In genomic region chr9:125361837-125362531, GRCh38 we compare ENCODE assay signal across 11 cellular contexts.
A peak's percentile ranks its signal among the peaks of the same experiment; 100 is the strongest.
DNase-seq lines count a peak whose midpoint lies in the region; ATAC-seq, FAIRE-seq and TF ChIP-seq lines count a peak whose summit lies in the region.
"Had no signal": no experiment of that assay in that cellular context is flagged by ENCODE, and none has a peak within 500 bp of the region (broad histone marks: within the 10 kb centered on the region; RNA-seq: fewer than 3 reads in every experiment).

No MANE protein-coding gene starts in this region.

- BruUV-seq in GM12878 (replicated peaks; lab: Mats Ljungman, UMichigan): no TSS peak

- no peak overlapping the region for H3K9ac ChIP-seq in GM12878 (ENCODE audit: control insufficient read depth, insufficient read depth, low read length)

- peak overlapping the region; percentile 27 to 45 for H3K27ac Mint-ChIP-seq in natural killer cell

- H3K27ac ChIP-seq in GM12878 (ENCODE audit: control insufficient read depth, insufficient read depth): no peak overlapping the region

- no peaks in the 10 kb centered on the region for H3K27me3 Mint-ChIP-seq in natural killer cell (ENCODE audit: low read depth in 2 of 2)

- no peak for FAIRE-seq in GM12878 (lab: Jason Lieb, UNC)
- FAIRE-seq: frontal cortex, small intestine had no signal

- H3K27me3 ChIP-seq in GM12878 (replicated peaks in 1 of 2; ENCODE audit: control insufficient read depth in 2 of 2, insufficient read depth in 2 of 2, low read length in 1 of 2): no peaks in the 10 kb centered on the region

- TF ChIP-seq CTCF in LNCAP (IDR thresholded peaks at IDR 0.05) (peak; percentile 49), GM12878 (IDR thresholded peaks at IDR 0.05 in 2 of 3, conservative IDR thresholded peaks at IDR 0.05 in 1 of 3; ENCODE audit: control insufficient read depth in 2 of 3, extremely low read depth in 1 of 3, insufficient read depth in 1 of 3, low read depth in 3 of 3, low read length in 3 of 3) (peak in 2 of 3 experiments; percentile 2 to 22; a peak in 1 of 6 replicates), natural killer cell (IDR thresholded peaks at IDR 0.05) (no peak)

- H4K20me1 ChIP-seq in GM12878 (ENCODE audit: control insufficient read depth, insufficient read depth): no peaks in the 10 kb centered on the region

- H3K4me3 Mint-ChIP-seq in natural killer cell: no peak overlapping the region

- ATAC-seq in GM12878 (no peak), natural killer cell (peak in 2 of 3 donors; percentile 40 to 62), GM18909 (IDR thresholded peaks at IDR 0.05; ENCODE audit: poor library complexity, unreplicated experiment) (no peak)

- no peaks in the 10 kb centered on the region; the same call in 1 of the 2 replicates for H3K4me1 ChIP-seq in GM12878 (ENCODE audit: control insufficient read depth, insufficient read depth, low read length)

- in situ Hi-C loops in GM12878 (cut with MboI): no loop called here

- no peaks in the 10 kb centered on the region for H3K9me3 Mint-ChIP-seq in natural killer cell

- TF ChIP-seq POLR2A in GM12878 (IDR thresholded peaks at IDR 0.05; ENCODE audit: low read depth, low read length): no peak

- DNase-seq in NCI-H1694 treated with DMSO at 0.1 percent for 48 hours (lab: John Stamatoyannopoulos, UW) (peak; percentile 3), NCI-H1694 (lab: John Stamatoyannopoulos, UW) (no peak), GM12878 (ENCODE audit: low read depth, low spot score) (no peak), natural killer cell (no peak), NCI-H2081 treated with DMSO at 0.1 percent for 48 hours (lab: John Stamatoyannopoulos, UW) (no peak), SW 1271 (lab: John Stamatoyannopoulos, UW) (no peak)
- DNase-seq: 8988T, small intestine had no signal

- RAD21 ChIA-PET in GM12878 (lab: Charles Lee; ENCODE audit: unreplicated experiment): interaction anchor here (0.5 to 1.2 kb wide), 3 partner anchors 82 to 165 kb away, joined by 3 to 6 read pairs (median 3); no protein-coding TSS in a partner anchor

- no peaks in the 10 kb centered on the region for H3K4me1 Mint-ChIP-seq in natural killer cell

- no peaks in the 10 kb centered on the region for H3K9me3 ChIP-seq in GM12878 (replicated peaks; ENCODE audit: control insufficient read depth, insufficient read depth, low read length)

- H3K79me2 ChIP-seq in GM12878 (ENCODE audit: control insufficient read depth, insufficient read depth, low read length): no peaks in the 10 kb centered on the region

- POLR2A ChIA-PET in GM12878 (lab: Charles Lee): interaction anchor here (1.1 to 1.4 kb wide), 2 partner anchors 11 to 106 kb away, joined by 3 read pairs; no protein-coding TSS in a partner anchor

- CTCF ChIA-PET in GM12878 (lab: Yijun Ruan, JAX): interaction anchor here (0.7 to 2.9 kb wide), 4 partner anchors 10 to 1013 kb away, joined by 3 to 13 read pairs (median 4); no protein-coding TSS in a partner anchor

- H3K36me3 ChIP-seq in GM12878 (ENCODE audit: control insufficient read depth in 2 of 2, insufficient read depth in 2 of 2, low read length in 1 of 2): peaks cover 6 to 27% of the 10 kb centered on the region in 2 experiments

- H3K4me2 ChIP-seq in GM12878 (ENCODE audit: control insufficient read depth, insufficient read depth): no peak overlapping the region

- no peaks in the 10 kb centered on the region for H3K36me3 Mint-ChIP-seq in natural killer cell

- SMC1A ChIA-PET in GM12878 (lab: Charles Lee; ENCODE audit: uncharacterized antibody, unreplicated experiment): interaction anchor here (0.6 to 2.4 kb wide), 13 partner anchors 9 to 749 kb away, joined by 3 to 9 read pairs (median 3); partner anchors contain the start of gene NR6A1

- H3K4me3 ChIP-seq in GM12878: no peak overlapping the region

- intact Hi-C loops in GM12878 (cut with micrococcal nuclease; ENCODE audit: unreplicated experiment): no loop called here
- intact Hi-C loops in natural killer cell (cut with micrococcal nuclease): no loop called here

- TF ChIP-seq EP300 in GM12878 (IDR thresholded peaks at IDR 0.05; ENCODE audit: borderline replicate concordance in 1 of 2, control insufficient read depth in 1 of 2, low read depth in 2 of 2, low read length in 2 of 2): no peak

- H2AFZ ChIP-seq in GM12878 (ENCODE audit: control insufficient read depth, low read depth, low read length): no peak overlapping the region

- TF ChIP-seq RAD21 in GM12878 (IDR thresholded peaks at IDR 0.05; ENCODE audit: insufficient read depth, low read depth, low read length): no peak

- 47% methylated on average over 5 of the region's 5 CpGs for WGBS in GM12878 (ENCODE audit: insufficient coverage, insufficient replicate concordance, low lambda C conversion rate, missing lambda C conversion rate)

TF ChIP-seq in GM12878, 131 proteins besides CTCF, POLR2A, EP300 and RAD21:
- no peak for TF ChIP-seq STAT1 (conservative IDR thresholded peaks at IDR 0.05)

Comparison
In these comparisons a context has a peak if more than half of its experiments do, and no peak if none do; other contexts are left out.
1. ATAC-seq: peak in natural killer cell (2 of 3); none in GM12878 (single experiment) and GM18909 (single experiment).